ENCODE assay signal across 8 cellular contexts in the genomic region with DNA sequence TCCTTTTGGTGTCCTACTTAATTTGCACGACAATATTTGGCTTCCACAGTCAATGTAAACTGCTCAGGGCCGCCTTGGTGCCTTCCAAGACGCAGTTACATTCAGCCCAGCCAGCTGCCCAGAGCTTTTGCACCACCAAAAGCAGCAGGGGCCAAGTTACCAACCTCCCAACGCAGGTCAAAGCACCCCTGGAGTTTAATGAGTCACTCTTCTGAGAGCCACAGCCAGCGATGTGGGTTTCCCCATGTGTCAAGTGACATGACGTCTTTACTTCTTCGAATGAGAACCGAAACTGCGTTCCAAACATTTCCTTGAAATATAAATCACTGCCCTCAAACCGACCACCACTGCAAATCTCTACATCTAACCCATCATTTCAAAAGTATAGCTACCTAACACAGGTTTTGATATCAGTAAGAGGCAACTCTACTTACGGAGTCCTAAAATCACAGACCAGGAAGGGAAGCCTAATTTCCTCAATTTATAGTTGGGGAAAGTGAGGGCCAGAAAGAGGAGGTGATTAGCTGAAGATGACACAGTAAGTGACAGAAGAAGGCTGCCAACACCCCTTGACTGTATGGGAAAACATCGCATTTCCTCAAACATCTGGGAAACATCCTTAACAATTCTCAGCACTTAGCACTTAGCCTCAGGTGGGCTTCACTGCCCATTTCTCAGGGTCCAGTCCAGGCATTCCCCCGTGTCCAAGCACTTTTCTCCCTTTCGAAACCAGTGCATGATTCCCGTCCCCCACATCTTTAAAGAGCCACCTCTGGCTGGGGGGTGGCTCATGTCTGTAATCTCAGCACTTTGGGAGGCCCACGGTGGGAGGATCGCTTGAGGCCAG. TPM values are rescaled to one million over a fixed set of nuclear protein-coding genes. Genes with fewer than 3 reads are reported as not detected.
DNase-seq lines count a peak whose midpoint lies in the region; ATAC-seq, FAIRE-seq and TF ChIP-seq lines count a peak whose summit lies in the region.

No MANE protein-coding gene starts in this region.

- DNase-seq in CD4-positive, CD25-positive, alpha-beta regulatory T cell = peak; percentile 58 to 95 (median 68)
- DNase-seq in T-helper 1 cell (peak; percentile 36 to 98 (median 55)), GM12878 (ENCODE audit: low read depth, low spot score) (peak; percentile 94), mesendoderm (peak; percentile 77), NCI-H510A (lab: John Stamatoyannopoulos, UW) (no peak)
- peak; percentile 71 for DNase-seq in stimulated activated naive CD4-positive, alpha-beta T cell treated with Interleukin-2 at 50 U/mL for 16 hours (lab: John Stamatoyannopoulos, UW)

- H3K9ac ChIP-seq in GM12878 (ENCODE audit: control insufficient read depth, insufficient read depth, low read length) = peak overlapping the region; percentile 65
- no peak overlapping the region for H3K9ac ChIP-seq in mesendoderm (ENCODE audit: low read length)

- TF ChIP-seq POLR2A in GM12878 (IDR thresholded peaks at IDR 0.05; ENCODE audit: low read depth, low read length) = peak; percentile 55

- intact Hi-C loops in GM12878 (cut with micrococcal nuclease; ENCODE audit: unreplicated experiment) = loop anchor here (1.0 kb wide), 3 partner anchors 22 to 75 kb away; no protein-coding TSS in a partner anchor

- H3K27ac ChIP-seq in CD4-positive, CD25-positive, alpha-beta regulatory T cell (ENCODE audit: insufficient read depth, low read length, poor library complexity, severe bottlenecking) = peak overlapping the region; percentile 89
- H3K27ac ChIP-seq in GM12878 (ENCODE audit: control insufficient read depth, insufficient read depth) = peak overlapping the region; percentile 96
- H3K27ac ChIP-seq in mesendoderm (ENCODE audit: low read depth, low read length) = no peak overlapping the region

- peak overlapping the region; percentile 88 for H3K4me2 ChIP-seq in GM12878 (ENCODE audit: control insufficient read depth, insufficient read depth)
- no peak overlapping the region for H3K4me2 ChIP-seq in mesendoderm (ENCODE audit: low read length)

- no peak overlapping the region for H4K5ac ChIP-seq in mesendoderm (ENCODE audit: low read length)

- peak overlapping the region; percentile 79 to 91 (median 82) for H3K4me3 Mint-ChIP-seq in CD4-positive, CD25-positive, alpha-beta regulatory T cell

- H3K36me3 ChIP-seq in CD4-positive, CD25-positive, alpha-beta regulatory T cell (ENCODE audit: control insufficient read depth, insufficient read depth, low read length) = no peaks in the 10 kb centered on the region
- H3K36me3 ChIP-seq in GM12878 (ENCODE audit: control insufficient read depth in 2 of 2, insufficient read depth in 2 of 2, low read length in 1 of 2) (no peaks in the 10 kb centered on the region), mesendoderm (ENCODE audit: control insufficient read depth, insufficient read depth, low read length) (no peaks in the 10 kb centered on the region)

- H4K8ac ChIP-seq in mesendoderm (ENCODE audit: low read depth, low read length) = no peak overlapping the region

- SMC1A ChIA-PET in GM12878 (lab: Charles Lee; ENCODE audit: uncharacterized antibody, unreplicated experiment) = interaction anchor here (1.2 to 14.6 kb wide), 18 partner anchors 10 to 147 kb away, joined by 3 to 283 read pairs (median 14); partner anchors contain the start of gene MB21D2

- H3K79me2 ChIP-seq in GM12878 (ENCODE audit: control insufficient read depth, insufficient read depth, low read length) (peaks cover 83% of the 10 kb centered on the region), mesendoderm (ENCODE audit: control insufficient read depth, insufficient read depth, low read length) (peaks cover 49% of the 10 kb centered on the region)

- no peak overlapping the region for H2BK5ac ChIP-seq in mesendoderm (ENCODE audit: low read length)

- 12% methylated on average over 17 of the region's 17 CpGs for WGBS in GM12878 (ENCODE audit: insufficient coverage, insufficient replicate concordance, low lambda C conversion rate, missing lambda C conversion rate)
- WGBS in mesendoderm (ENCODE audit: extremely low coverage, insufficient coverage, low lambda C conversion rate) = no CpG with 5 or more reads among the region's 17 CpGs

- H3K4me1 ChIP-seq in CD4-positive, CD25-positive, alpha-beta regulatory T cell (ENCODE audit: control insufficient read depth, insufficient read depth, low read length, poor library complexity, severe bottlenecking) = peaks cover 52% of the 10 kb centered on the region
- H3K4me1 ChIP-seq in GM12878 (ENCODE audit: control insufficient read depth, insufficient read depth, low read length) (peaks cover 75% of the 10 kb centered on the region), mesendoderm (ENCODE audit: control insufficient read depth, low read depth, low read length) (peaks cover 8% of the 10 kb centered on the region)

- H3K79me1 ChIP-seq in mesendoderm (ENCODE audit: low read length) = peaks cover 12% of the 10 kb centered on the region

- RAD21 ChIA-PET in GM12878 (lab: Charles Lee; ENCODE audit: unreplicated experiment) = interaction anchor here (0.8 to 9.7 kb wide), 16 partner anchors 9 to 146 kb away, joined by 3 to 146 read pairs (median 6); partner anchors contain the start of gene MB21D2

- no peak overlapping the region for H3K56ac ChIP-seq in mesendoderm (ENCODE audit: low read length)

- H3K4me1 Mint-ChIP-seq in CD4-positive, CD25-positive, alpha-beta regulatory T cell = peaks cover 18 to 72% (median 44%) of the 10 kb centered on the region in 4 donors

- peak overlapping the region; percentile 82 for H3K4me3 ChIP-seq in CD4-positive, CD25-positive, alpha-beta regulatory T cell (ENCODE audit: low read depth, low read length)
- H3K4me3 ChIP-seq in GM12878 (no peak overlapping the region; the same call in 1 of the 2 replicates), mesendoderm (ENCODE audit: low read length) (no peak overlapping the region)

- H2AFZ ChIP-seq in GM12878 (ENCODE audit: control insufficient read depth, low read depth, low read length) = peak overlapping the region; percentile 21

- H2AK5ac ChIP-seq in mesendoderm (ENCODE audit: low read length) = no peak overlapping the region

- no peaks in the 10 kb centered on the region for H3K9me3 Mint-ChIP-seq in CD4-positive, CD25-positive, alpha-beta regulatory T cell

- POLR2A ChIA-PET in GM12878 (lab: Charles Lee) = interaction anchor here (0.7 to 3.4 kb wide), 14 partner anchors 17 to 76 kb away, joined by 3 to 23 read pairs (median 4); partner anchors contain the start of gene MB21D2

- no peaks in the 10 kb centered on the region for H3K9me3 ChIP-seq in CD4-positive, CD25-positive, alpha-beta regulatory T cell (ENCODE audit: control insufficient read depth in 2 of 2, low read length in 2 of 2)
- H3K9me3 ChIP-seq in GM12878 (replicated peaks; ENCODE audit: control insufficient read depth, insufficient read depth, low read length) = no peaks in the 10 kb centered on the region

- in situ Hi-C loops in GM12878 (cut with MboI) = no loop called here

- BruUV-seq in GM12878 (replicated peaks; lab: Mats Ljungman, UMichigan) = TSS peak; percentile 100

- TF ChIP-seq CTCF in GM12878 (IDR thresholded peaks at IDR 0.05 in 2 of 3, conservative IDR thresholded peaks at IDR 0.05 in 1 of 3; ENCODE audit: control insufficient read depth in 2 of 3, extremely low read depth in 1 of 3, insufficient read depth in 1 of 3, low read depth in 3 of 3, low read length in 3 of 3) = no peak

- no peak overlapping the region for H3K23ac ChIP-seq in mesendoderm (ENCODE audit: low read length)

- no peaks in the 10 kb centered on the region for H3K36me3 Mint-ChIP-seq in CD4-positive, CD25-positive, alpha-beta regulatory T cell

- H3K27me3 ChIP-seq in CD4-positive, CD25-positive, alpha-beta regulatory T cell (ENCODE audit: control insufficient read depth, insufficient read depth, low read length) = no peaks in the 10 kb centered on the region
- H3K27me3 ChIP-seq in GM12878 (replicated peaks in 1 of 2; ENCODE audit: control insufficient read depth in 2 of 2, insufficient read depth in 2 of 2, low read length in 1 of 2) (no peaks in the 10 kb centered on the region), mesendoderm (ENCODE audit: insufficient read depth, low read length, poor library complexity) (no peaks in the 10 kb centered on the region)

- CTCF ChIA-PET in GM12878 (lab: Yijun Ruan, JAX) = interaction anchor here (0.6 to 14.6 kb wide), 8 partner anchors 11 to 80 kb away, joined by 3 to 148 read pairs (median 6); partner anchors contain the start of gene MB21D2

- H4K20me1 ChIP-seq in GM12878 (ENCODE audit: control insufficient read depth, insufficient read depth) = no peaks in the 10 kb centered on the region

- no peak overlapping the region for H3K18ac ChIP-seq in mesendoderm (ENCODE audit: low read length)

- H2BK120ac ChIP-seq in mesendoderm (ENCODE audit: low read depth, low read length) = no peak overlapping the region

- H3K27me3 Mint-ChIP-seq in CD4-positive, CD25-positive, alpha-beta regulatory T cell = no peaks in the 10 kb centered on the region

- H3K27ac Mint-ChIP-seq in CD4-positive, CD25-positive, alpha-beta regulatory T cell = peak overlapping the region; percentile 74 to 96 (median 90)

- peak; percentile 98 to 99 for TF ChIP-seq EP300 in GM12878 (IDR thresholded peaks at IDR 0.05; ENCODE audit: borderline replicate concordance in 1 of 2, control insufficient read depth in 1 of 2, low read depth in 2 of 2, low read length in 2 of 2)

- H2BK15ac ChIP-seq in mesendoderm (replicated peaks; ENCODE audit: low read depth) = no peak overlapping the region

- peak; percentile 25; the same call in 1 of the 2 replicates for TF ChIP-seq RAD21 in GM12878 (IDR thresholded peaks at IDR 0.05; ENCODE audit: insufficient read depth, low read depth, low read length)

- no peak overlapping the region for H3K4ac ChIP-seq in mesendoderm (ENCODE audit: low read depth, low read length)

- FAIRE-seq in GM12878 (lab: Jason Lieb, UNC) = peak; percentile 98

- peak; percentile 90 to 93 for ATAC-seq in CD4-positive, CD25-positive, alpha-beta regulatory T cell (ENCODE audit: low read depth in 2 of 2)
- ATAC-seq in GM19463 (IDR thresholded peaks at IDR 0.05; ENCODE audit: unreplicated experiment) = peak; percentile 93
- ATAC-seq in HG03439 (IDR thresholded peaks at IDR 0.05; ENCODE audit: unreplicated experiment) = peak; percentile 96
- peak; percentile 93 for ATAC-seq in GM12878

RNA-seq across cellular contexts. Expression of gene MB21D2, which starts 24.5 kb away (rescaled TPM):
- 10.8 TPM for total RNA-seq in CD4-positive, CD25-positive, alpha-beta regulatory T cell
- 1 to 10 TPM; 2.6 to 3.9 (median 3.0) TPM for polyA plus RNA-seq in CD4-positive, CD25-positive, alpha-beta regulatory T cell
- total RNA-seq in GM12878 (2013; cell fraction: nucleolus; rRNA removed) = 21.2 and 21.5 TPM in 2 replicates
- total RNA-seq in GM12878 (2014; rRNA removed) (19.6 and 21.5 TPM in 2 replicates), GM12878 (2014; rRNA removed; fragmentation: Illumina TruSeq; extraction: Trizol) (15.3 and 16.0 TPM in 2 replicates), GM12878 (2021) (16.1 and 16.6 TPM in 2 replicates)
- polyA plus RNA-seq in GM12878 (2011; ENCODE audit: low read depth) = 5.7 TPM
- polyA plus RNA-seq in GM12878 (2011; rRNA removed) (11.0 and 11.6 TPM in 2 replicates), GM12878 (2014; fragmentation: Illumina TruSeq; extraction: Trizol) (12.1 and 12.7 TPM in 2 replicates), GM12878 (2014; fragmentation: Nextera tagmentation; extraction: Ambion mirVana) (10 to 100 TPM in 1 of 2 experiments, 1 to 10 TPM in 1; 7.9 to 21.2 TPM), GM12878 (2014; rRNA removed) (8.7 and 9.0 TPM in 2 replicates), GM12878 (2016; fragmentation: Nextera tagmentation; extraction: Ambion mirVana) (10 to 100 TPM; 15.4 to 15.9 TPM)
- 8.3 and 9.8 TPM in 2 replicates for polyA plus RNA-seq in GM12878 (2011; cell fraction: cytosol; rRNA removed)
- polyA plus RNA-seq in GM12878 (2011; cell fraction: nucleus; rRNA removed) = 6.7 and 6.8 TPM in 2 replicates
- 7.1 and 8.3 TPM in 2 replicates for polyA plus RNA-seq in GM12878 (2012)
- polyA minus RNA-seq in GM12878 (2011; rRNA and poly(A)+ RNA removed) = 19.7 and 20.8 TPM in 2 replicates
- 4.5 and 6.0 TPM in 2 replicates for polyA minus RNA-seq in GM12878 (2011; cell fraction: cytosol; rRNA and poly(A)+ RNA removed)
- polyA minus RNA-seq in GM12878 (2011; cell fraction: nucleus; rRNA and poly(A)+ RNA removed) = 7.9 and 11.9 TPM in 2 replicates
- polyA plus RNA-seq in mesendoderm (2013, experiment 1 of 2) = 19.5 TPM
- 19.5 TPM for polyA plus RNA-seq in mesendoderm (2013, experiment 2 of 2)
